ENCODE assay signal across 1 cellular context in the genomic region with DNA sequence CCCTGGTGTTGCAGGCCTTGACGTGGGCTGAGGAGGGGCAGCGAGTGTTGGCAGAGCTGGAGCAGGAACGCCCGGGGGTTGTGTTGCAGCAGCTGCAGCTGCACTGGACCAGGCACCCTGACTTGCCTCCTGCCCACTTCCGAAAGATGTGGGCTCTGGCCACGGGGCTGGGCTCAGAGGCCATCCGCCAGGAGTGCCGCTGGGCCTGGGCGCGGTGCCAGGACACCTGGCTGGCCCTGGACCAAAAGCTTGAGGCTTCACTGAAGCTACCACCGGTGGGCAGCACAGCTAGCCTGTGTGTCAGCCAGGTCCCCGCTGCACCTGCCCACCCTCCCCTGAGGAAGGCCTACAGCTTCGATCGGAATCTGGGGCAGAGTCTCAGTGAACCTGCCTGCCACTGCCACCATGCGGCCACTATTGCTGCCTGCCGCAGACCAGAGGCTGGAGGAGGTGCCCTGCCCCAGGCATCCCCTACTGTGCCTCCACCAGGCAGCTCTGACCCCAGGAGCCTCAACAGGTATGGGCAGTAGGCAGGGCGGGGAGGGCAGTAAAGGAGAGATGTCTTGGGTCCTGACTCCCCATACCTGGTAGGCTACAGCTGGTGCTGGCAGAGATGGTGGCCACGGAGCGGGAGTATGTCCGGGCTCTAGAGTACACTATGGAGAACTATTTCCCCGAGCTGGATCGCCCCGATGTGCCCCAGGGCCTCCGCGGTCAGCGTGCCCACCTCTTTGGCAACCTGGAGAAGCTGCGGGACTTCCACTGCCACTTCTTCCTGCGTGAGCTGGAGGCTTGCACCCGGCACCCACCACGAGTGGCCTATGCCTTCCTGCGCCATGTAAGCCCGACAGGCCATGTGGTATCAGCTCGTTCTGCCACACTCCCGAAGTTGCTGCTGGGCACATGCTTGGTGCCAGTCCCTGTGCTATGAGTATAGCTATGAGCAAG.
TF ChIP-seq lines count a peak whose summit lies in the region.

No MANE protein-coding gene starts in this region.

TF ChIP-seq in HCT116, 20 proteins besides CTCF, POLR2A, EP300 and RAD21 (continued from another document):
- TF ChIP-seq, protein P1, sequence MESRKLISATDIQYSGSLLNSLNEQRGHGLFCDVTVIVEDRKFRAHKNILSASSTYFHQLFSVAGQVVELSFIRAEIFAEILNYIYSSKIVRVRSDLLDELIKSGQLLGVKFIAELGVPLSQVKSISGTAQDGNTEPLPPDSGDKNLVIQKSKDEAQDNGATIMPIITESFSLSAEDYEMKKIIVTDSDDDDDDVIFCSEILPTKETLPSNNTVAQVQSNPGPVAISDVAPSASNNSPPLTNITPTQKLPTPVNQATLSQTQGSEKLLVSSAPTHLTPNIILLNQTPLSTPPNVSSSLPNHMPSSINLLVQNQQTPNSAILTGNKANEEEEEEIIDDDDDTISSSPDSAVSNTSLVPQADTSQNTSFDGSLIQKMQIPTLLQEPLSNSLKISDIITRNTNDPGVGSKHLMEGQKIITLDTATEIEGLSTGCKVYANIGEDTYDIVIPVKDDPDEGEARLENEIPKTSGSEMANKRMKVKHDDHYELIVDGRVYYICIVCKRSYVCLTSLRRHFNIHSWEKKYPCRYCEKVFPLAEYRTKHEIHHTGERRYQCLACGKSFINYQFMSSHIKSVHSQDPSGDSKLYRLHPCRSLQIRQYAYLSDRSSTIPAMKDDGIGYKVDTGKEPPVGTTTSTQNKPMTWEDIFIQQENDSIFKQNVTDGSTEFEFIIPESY (IDR thresholded peaks at IDR 0.05; ENCODE audit: extremely low read depth, insufficient replicate concordance, low read length) = no peak
- no peak for TF ChIP-seq ELF1 (IDR thresholded peaks at IDR 0.05; ENCODE audit: borderline replicate concordance, low read depth)
- no peak for TF ChIP-seq TCF7L2 (IDR thresholded peaks at IDR 0.05; ENCODE audit: borderline replicate concordance, extremely low read depth, insufficient read depth, insufficient read length)
- no peak for TF ChIP-seq SRF (IDR thresholded peaks at IDR 0.05; ENCODE audit: low read depth)
- TF ChIP-seq SP1 (IDR thresholded peaks at IDR 0.05; ENCODE audit: low read depth) = no peak
- TF ChIP-seq, protein P2, sequence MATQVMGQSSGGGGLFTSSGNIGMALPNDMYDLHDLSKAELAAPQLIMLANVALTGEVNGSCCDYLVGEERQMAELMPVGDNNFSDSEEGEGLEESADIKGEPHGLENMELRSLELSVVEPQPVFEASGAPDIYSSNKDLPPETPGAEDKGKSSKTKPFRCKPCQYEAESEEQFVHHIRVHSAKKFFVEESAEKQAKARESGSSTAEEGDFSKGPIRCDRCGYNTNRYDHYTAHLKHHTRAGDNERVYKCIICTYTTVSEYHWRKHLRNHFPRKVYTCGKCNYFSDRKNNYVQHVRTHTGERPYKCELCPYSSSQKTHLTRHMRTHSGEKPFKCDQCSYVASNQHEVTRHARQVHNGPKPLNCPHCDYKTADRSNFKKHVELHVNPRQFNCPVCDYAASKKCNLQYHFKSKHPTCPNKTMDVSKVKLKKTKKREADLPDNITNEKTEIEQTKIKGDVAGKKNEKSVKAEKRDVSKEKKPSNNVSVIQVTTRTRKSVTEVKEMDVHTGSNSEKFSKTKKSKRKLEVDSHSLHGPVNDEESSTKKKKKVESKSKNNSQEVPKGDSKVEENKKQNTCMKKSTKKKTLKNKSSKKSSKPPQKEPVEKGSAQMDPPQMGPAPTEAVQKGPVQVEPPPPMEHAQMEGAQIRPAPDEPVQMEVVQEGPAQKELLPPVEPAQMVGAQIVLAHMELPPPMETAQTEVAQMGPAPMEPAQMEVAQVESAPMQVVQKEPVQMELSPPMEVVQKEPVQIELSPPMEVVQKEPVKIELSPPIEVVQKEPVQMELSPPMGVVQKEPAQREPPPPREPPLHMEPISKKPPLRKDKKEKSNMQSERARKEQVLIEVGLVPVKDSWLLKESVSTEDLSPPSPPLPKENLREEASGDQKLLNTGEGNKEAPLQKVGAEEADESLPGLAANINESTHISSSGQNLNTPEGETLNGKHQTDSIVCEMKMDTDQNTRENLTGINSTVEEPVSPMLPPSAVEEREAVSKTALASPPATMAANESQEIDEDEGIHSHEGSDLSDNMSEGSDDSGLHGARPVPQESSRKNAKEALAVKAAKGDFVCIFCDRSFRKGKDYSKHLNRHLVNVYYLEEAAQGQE (IDR thresholded peaks at IDR 0.05; ENCODE audit: low read depth) = no peak
- no peak for TF ChIP-seq ZNF274 (IDR thresholded peaks at IDR 0.05; ENCODE audit: low read depth, low read length)
- TF ChIP-seq YY1 (IDR thresholded peaks at IDR 0.05; ENCODE audit: extremely low read depth, insufficient replicate concordance, low read depth, low read length) = no peak
- no peak for TF ChIP-seq EZH2 (IDR thresholded peaks at IDR 0.05)
- no peak for TF ChIP-seq CBX3 (IDR thresholded peaks at IDR 0.05; ENCODE audit: low read depth)
- TF ChIP-seq, protein P3, sequence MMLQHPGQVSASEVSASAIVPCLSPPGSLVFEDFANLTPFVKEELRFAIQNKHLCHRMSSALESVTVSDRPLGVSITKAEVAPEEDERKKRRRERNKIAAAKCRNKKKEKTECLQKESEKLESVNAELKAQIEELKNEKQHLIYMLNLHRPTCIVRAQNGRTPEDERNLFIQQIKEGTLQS (IDR thresholded peaks at IDR 0.05) = no peak
- TF ChIP-seq, protein P4, sequence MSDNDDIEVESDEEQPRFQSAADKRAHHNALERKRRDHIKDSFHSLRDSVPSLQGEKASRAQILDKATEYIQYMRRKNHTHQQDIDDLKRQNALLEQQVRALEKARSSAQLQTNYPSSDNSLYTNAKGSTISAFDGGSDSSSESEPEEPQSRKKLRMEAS (IDR thresholded peaks at IDR 0.05) = no peak
- TF ChIP-seq ZFX (IDR thresholded peaks at IDR 0.05) = no peak
- no peak for TF ChIP-seq EGR1 (IDR thresholded peaks at IDR 0.05; ENCODE audit: low read depth)
- no peak for TF ChIP-seq EZH2phosphoT487 (IDR thresholded peaks at IDR 0.05; ENCODE audit: borderline replicate concordance)
TF ChIP-seq in HCT116: peak in this region for 0.
